30 cellular contexts compared by ENCODE assay signal in genomic region chrX:47607091-47607490, GRCh38.
"Had no signal": no experiment of that assay in that cellular context is flagged by ENCODE, and none has a peak within 500 bp of the region (broad histone marks: within the 10 kb centered on the region; RNA-seq: fewer than 3 reads in every experiment).

No MANE protein-coding gene starts in this region.

- FAIRE-seq: frontal cortex, islet of Langerhans had no signal

- H3K27me3 ChIP-seq: cardiac muscle cell, left lung, neutrophil, ovary, sigmoid colon, stomach, thyroid gland, upper lobe of right lung had no signal

- H3K27ac ChIP-seq: cardiac muscle cell, left lung, neutrophil, ovary, prostate gland, sigmoid colon, stomach, thyroid gland, upper lobe of right lung had no signal

- H3K4me1 ChIP-seq: prostate gland, sigmoid colon, stomach, thyroid gland, upper lobe of right lung had no signal

- H3K9me3 ChIP-seq: left lung, neutrophil, ovary, prostate gland, sigmoid colon, thyroid gland, upper lobe of right lung had no signal

- H3K4me3 ChIP-seq: cardiac muscle cell, left lung, lung, ovary, prostate gland, sigmoid colon, smooth muscle cell, stomach, thyroid gland, upper lobe of right lung had no signal

- H3K4me2 ChIP-seq: smooth muscle cell had no signal

- ATAC-seq: activated CD8-positive, alpha-beta T cell treated with anti-CD3 and anti-CD28 coated beads for 36 hours; activated naive CD4-positive, alpha-beta T cell treated with anti-CD3 and anti-CD28 coated beads, Interleukin-2, amount 50 U/mL, for 72 hours; effector memory CD8-positive, alpha-beta T cell; left lung; stimulated activated naive B cell treated with anti-CD40 and anti-IgM and Interleukin-4, amounts not matched to agents 10 μg/mL and 1 μg/mL and 100 μg/mL, for 72 hours; upper lobe of right lung had no signal

- DNase-seq: activated CD4-positive, alpha-beta T cell treated with anti-CD3 and anti-CD28 coated beads for 1 hour; activated CD4-positive, alpha-beta T cell treated with anti-CD3 and anti-CD28 coated beads, Interleukin-2, amount 10 ng/mL, durations not matched to agents 7 days and 5 days; activated CD8-positive, alpha-beta T cell treated with anti-CD3 and anti-CD28 coated beads for 36 hours; activated T-cell treated with anti-CD3 and anti-CD28 coated beads, Interleukin-2, amount 50 U/mL, for 48 hours; aorta; cerebellar nuclear complex; cortex of kidney; effector memory CD8-positive, alpha-beta T cell; erythroblast; left lung; naive B cell; nephron progenitor cell; retina; sigmoid colon; stimulated activated CD4-positive, alpha-beta T cell treated with anti-CD3 and anti-CD28 coated beads, Interleukin-15, amount 100 ng/mL, for 24 hours; stimulated activated CD4-positive, alpha-beta T cell treated with anti-CD3 and anti-CD28 coated beads, Interleukin-2, amount 100 ng/mL, for 24 hours; stimulated activated naive B cell treated with anti-CD40 and anti-IgM and Interleukin-4, amounts not matched to agents 10 μg/mL and 1 μg/mL and 100 μg/mL, for 72 hours; stomach; T-helper 2 cell; thyroid gland; upper lobe of right lung had no signal

- H3K36me3 ChIP-seq: cardiac muscle cell, left lung, neutrophil, ovary, prostate gland, sigmoid colon, stomach, thyroid gland, upper lobe of right lung had no signal
